In genomic region chr15:65304393-65305143, GRCh38 we compare ENCODE assay signal across 8 cellular contexts. TPM values are rescaled to one million over a fixed set of nuclear protein-coding genes. Genes with fewer than 3 reads are reported as not detected.
DNase-seq lines count a peak whose midpoint lies in the region; ATAC-seq and TF ChIP-seq lines count a peak whose summit lies in the region.

Gene RNU5B-1 (plus strand): TSS chr15:65304677.

- peak within 1 kb of the TSS; percentile 100 for H3K27ac Mint-ChIP-seq in activated T-helper 17 cell treated with anti-CD3 and anti-CD28 coated beads, Interleukin-2, amount 50 U/mL, for 72 hours
- peak within 1 kb of the TSS; percentile 100 for H3K27ac Mint-ChIP-seq in nephron
- H3K27ac Mint-ChIP-seq in stimulated activated naive CD8-positive, alpha-beta T cell treated with anti-CD3 and anti-CD28 coated beads, Interleukin-15, amount 100 ng/mL, for 72 hours: peak within 1 kb of the TSS; percentile 100

- H3K4me2 ChIP-seq in KMS-11: peak within 1 kb of the TSS; percentile 63

- H3K4me3 ChIP-seq in KMS-11 (IDR thresholded peaks at IDR 0.05; ENCODE audit: insufficient read depth, low read depth, low read length) (no peak within 1 kb of the TSS), fibroblast of the aortic adventitia (ENCODE audit: low read depth, low read length) (peak within 1 kb of the TSS; percentile 58)

- H2AFZ ChIP-seq in KMS-11 (ENCODE audit: low read depth): peak within 1 kb of the TSS; percentile 80

- H3K36me3 ChIP-seq in KMS-11 (ENCODE audit: insufficient read depth): no peaks in the 10 kb centered on the region

- peaks cover 23% of the 10 kb centered on the region for H3K36me3 Mint-ChIP-seq in activated T-helper 17 cell treated with anti-CD3 and anti-CD28 coated beads, Interleukin-2, amount 50 U/mL, for 72 hours (ENCODE audit: low read depth)
- no peaks in the 10 kb centered on the region for H3K36me3 Mint-ChIP-seq in nephron (ENCODE audit: low read depth)

- peaks cover 16% of the 10 kb centered on the region for H3K4me1 Mint-ChIP-seq in activated T-helper 17 cell treated with anti-CD3 and anti-CD28 coated beads, Interleukin-2, amount 50 U/mL, for 72 hours
- H3K4me1 Mint-ChIP-seq in nephron: peaks cover 43% of the 10 kb centered on the region
- peaks cover 38% of the 10 kb centered on the region for H3K4me1 Mint-ChIP-seq in stimulated activated naive CD8-positive, alpha-beta T cell treated with anti-CD3 and anti-CD28 coated beads, Interleukin-15, amount 100 ng/mL, for 72 hours

- no peaks in the 10 kb centered on the region for H4K20me1 ChIP-seq in KMS-11 (ENCODE audit: insufficient read depth)

- peak within 1 kb of the TSS; percentile 94 for H3K27ac ChIP-seq in KMS-11

- no peaks in the 10 kb centered on the region for H3K79me2 ChIP-seq in KMS-11 (ENCODE audit: insufficient read depth, low read depth)

- H3K4me3 Mint-ChIP-seq in activated T-helper 17 cell treated with anti-CD3 and anti-CD28 coated beads, Interleukin-2, amount 50 U/mL, for 72 hours: peak within 1 kb of the TSS; percentile 93
- H3K4me3 Mint-ChIP-seq in nephron: peak within 1 kb of the TSS; percentile 87 to 94 (median 90)
- peak within 1 kb of the TSS; percentile 95 to 96 for H3K4me3 Mint-ChIP-seq in stimulated activated naive CD8-positive, alpha-beta T cell treated with anti-CD3 and anti-CD28 coated beads, Interleukin-15, amount 100 ng/mL, for 72 hours

- H3K27me3 Mint-ChIP-seq in activated T-helper 17 cell treated with anti-CD3 and anti-CD28 coated beads, Interleukin-2, amount 50 U/mL, for 72 hours: no peaks in the 10 kb centered on the region
- no peaks in the 10 kb centered on the region for H3K27me3 Mint-ChIP-seq in nephron (ENCODE audit: low read depth)
- H3K27me3 Mint-ChIP-seq in stimulated activated naive CD8-positive, alpha-beta T cell treated with anti-CD3 and anti-CD28 coated beads, Interleukin-15, amount 100 ng/mL, for 72 hours: no peaks in the 10 kb centered on the region

- no peaks in the 10 kb centered on the region for H3K9me3 Mint-ChIP-seq in activated T-helper 17 cell treated with anti-CD3 and anti-CD28 coated beads, Interleukin-2, amount 50 U/mL, for 72 hours
- H3K9me3 Mint-ChIP-seq in nephron: no peaks in the 10 kb centered on the region
- H3K9me3 Mint-ChIP-seq in stimulated activated naive CD8-positive, alpha-beta T cell treated with anti-CD3 and anti-CD28 coated beads, Interleukin-15, amount 100 ng/mL, for 72 hours: no peaks in the 10 kb centered on the region

- DNase-seq in EH (ENCODE audit: low read depth) (peak; percentile 98), RKO (ENCODE audit: low spot score) (peak; percentile 99), fibroblast of the aortic adventitia (ENCODE audit: low read depth) (peak; percentile 98)
- DNase-seq in stimulated activated naive CD8-positive, alpha-beta T cell treated with anti-CD3 and anti-CD28 coated beads, Interleukin-15, amount 100 ng/mL, for 72 hours: peak; percentile 89 to 92

- peaks cover 23% of the 10 kb centered on the region for H3K4me1 ChIP-seq in KMS-11 (ENCODE audit: low read depth, poor library complexity, severe bottlenecking)

- TF ChIP-seq CTCF in KMS-11 (conservative IDR thresholded peaks at IDR 0.05; ENCODE audit: low read depth, low read length) (peak; percentile 2; the same call in 1 of the 2 replicates), fibroblast of the aortic adventitia (IDR thresholded peaks at IDR 0.05; ENCODE audit: insufficient read depth, low read length) (peak; percentile 97), nephron (IDR thresholded peaks at IDR 0.05; ENCODE audit: unreplicated experiment in 3 of 3) (peak in 1 of 3 experiments; percentile 91)

- no peaks in the 10 kb centered on the region for H3K27me3 ChIP-seq in KMS-11 (ENCODE audit: insufficient read depth, low read depth)

- ATAC-seq in GM21723 (IDR thresholded peaks at IDR 0.05; ENCODE audit: unreplicated experiment): peak; percentile 68
- ATAC-seq in activated T-helper 17 cell treated with anti-CD3 and anti-CD28 coated beads, Interleukin-2, amount 50 U/mL, for 72 hours (replicated peaks): peak; percentile 75
- ATAC-seq in stimulated activated naive CD8-positive, alpha-beta T cell treated with anti-CD3 and anti-CD28 coated beads, Interleukin-15, amount 100 ng/mL, for 72 hours: peak; percentile 82

- H3K9ac ChIP-seq in KMS-11: peak within 1 kb of the TSS; percentile 90

RNA-seq across cellular contexts. Expression of gene RNU5B-1, which starts in this region (rescaled TPM):
- 10 to 100 TPM in 1 of 2 donors, not detected in 1; 14.1 TPM for total RNA-seq in activated T-helper 17 cell treated with anti-CD3 and anti-CD28 coated beads, Interleukin-2, amount 50 U/mL, for 72 hours
- total RNA-seq in fibroblast of the aortic adventitia (ENCODE audit: low replicate concordance): not detected in 2 replicates

Comparison
In these comparisons a context has a peak if more than half of its experiments do, and no peak if none do; other contexts are left out.
1. Peak in DNase-seq and H3K4me3 ChIP-seq in fibroblast of the aortic adventitia; RNA of the gene not detected or under 1 TPM.